Comparison of ENCODE assay signal across 8 cellular contexts in genomic region chr17:7014261-7014994, GRCh38. TPM values are rescaled to one million over a fixed set of nuclear protein-coding genes. Genes with fewer than 3 reads are reported as not detected.
DNase-seq lines count a peak whose midpoint lies in the region; ATAC-seq lines count a peak whose summit lies in the region.

No MANE protein-coding gene starts in this region.

- H3K36me3 ChIP-seq in rectal smooth muscle tissue (ENCODE audit: control insufficient read depth, insufficient read depth, low read length) (peaks cover 9% of the 10 kb centered on the region), aorta (ENCODE audit: control insufficient read depth in 1 of 2, insufficient read depth in 2 of 2, low read length in 1 of 2) (no peaks in the 10 kb centered on the region)

- H3K36me3 Mint-ChIP-seq in T-helper 1 cell treated with Interleukin-12 subunit alpha and Interleukin-12 subunit beta and Interleukin-4 antibody, amounts not matched to agents 30 μg/mL and 1 μg/mL, for 36 hours (ENCODE audit: low read depth), result peaks cover 39% of the 10 kb centered on the region

- H3K27ac ChIP-seq in angular gyrus (ENCODE audit: low read depth, low read length), result peak overlapping the region; percentile 96
- H3K27ac ChIP-seq in right cardiac atrium (ENCODE audit: low read length), result peak overlapping the region; percentile 96
- peak overlapping the region; percentile 96 for H3K27ac ChIP-seq in rectal smooth muscle tissue (ENCODE audit: low read depth, low read length)
- H3K27ac ChIP-seq in aorta (ENCODE audit: low read depth in 1 of 2, low read length in 2 of 2), result peak overlapping the region; percentile 34 to 78

- peak overlapping the region; percentile 99 for H3K4me3 Mint-ChIP-seq in T-helper 1 cell treated with Interleukin-12 subunit alpha and Interleukin-12 subunit beta and Interleukin-4 antibody, amounts not matched to agents 30 μg/mL and 1 μg/mL, for 36 hours

- no peaks in the 10 kb centered on the region for H3K27me3 Mint-ChIP-seq in T-helper 1 cell treated with Interleukin-12 subunit alpha and Interleukin-12 subunit beta and Interleukin-4 antibody, amounts not matched to agents 30 μg/mL and 1 μg/mL, for 36 hours (ENCODE audit: low read depth)

- no peaks in the 10 kb centered on the region for H3K9me3 Mint-ChIP-seq in T-helper 1 cell treated with Interleukin-12 subunit alpha and Interleukin-12 subunit beta and Interleukin-4 antibody, amounts not matched to agents 30 μg/mL and 1 μg/mL, for 36 hours

- under 1% methylated on average over 75 of the region's 75 CpGs for WGBS in right cardiac atrium
- WGBS in aorta, 2 donors, result 1% methylated on average over 45 to 75 of the region's 75 CpGs

- H3K4me3 ChIP-seq in right cardiac atrium (ENCODE audit: low read length) (peak overlapping the region; percentile 82), rectal smooth muscle tissue (ENCODE audit: low read length) (peak overlapping the region; percentile 86), aorta (ENCODE audit: low read length in 2 of 2) (peak overlapping the region; percentile 20 to 23)

- ATAC-seq in GM18498 (IDR thresholded peaks at IDR 0.05; ENCODE audit: unreplicated experiment) (peak; percentile 83), HG02884 (IDR thresholded peaks at IDR 0.05; ENCODE audit: unreplicated experiment) (peak; percentile 70), right cardiac atrium (peak; percentile 91 to 94), aorta (ENCODE audit: low FRiP score) (peak; percentile 94)

- peaks cover 61% of the 10 kb centered on the region for H3K4me1 Mint-ChIP-seq in T-helper 1 cell treated with Interleukin-12 subunit alpha and Interleukin-12 subunit beta and Interleukin-4 antibody, amounts not matched to agents 30 μg/mL and 1 μg/mL, for 36 hours (ENCODE audit: low read depth)

- no peaks in the 10 kb centered on the region for H3K9me3 ChIP-seq in right cardiac atrium (ENCODE audit: control insufficient read depth, low read length)
- H3K9me3 ChIP-seq in aorta (ENCODE audit: control insufficient read depth, low read length), result no peaks in the 10 kb centered on the region

- intact Hi-C loops in right cardiac atrium (cut with DNase I) (no loop called here), aorta (cut with DNase I) (no loop called here)

- peak overlapping the region; percentile 72 for H3K9ac ChIP-seq in rectal smooth muscle tissue (ENCODE audit: low read length)

- H3K4me1 ChIP-seq in right cardiac atrium (ENCODE audit: control insufficient read depth, insufficient read depth, low read length) (peaks cover 6% of the 10 kb centered on the region), rectal smooth muscle tissue (ENCODE audit: control insufficient read depth, insufficient read depth, low read length) (peaks cover 39% of the 10 kb centered on the region), aorta (ENCODE audit: control insufficient read depth in 1 of 2, insufficient read depth in 2 of 2, low read length in 2 of 2) (peaks cover 3 to 4% of the 10 kb centered on the region in 2 donors)

- H3K27me3 ChIP-seq in right cardiac atrium (ENCODE audit: control insufficient read depth, insufficient read depth), result no peaks in the 10 kb centered on the region
- H3K27me3 ChIP-seq in rectal smooth muscle tissue (ENCODE audit: control insufficient read depth, insufficient read depth, low read length), result no peaks in the 10 kb centered on the region
- no peaks in the 10 kb centered on the region for H3K27me3 ChIP-seq in aorta (ENCODE audit: control insufficient read depth in 1 of 2, insufficient read depth in 2 of 2, low read length in 1 of 2)

- DNase-seq in NCI-H146 (lab: John Stamatoyannopoulos, UW) (peak; percentile 95), right cardiac atrium (peak; percentile 99), aorta (peak; percentile 99 to 100)

- peak overlapping the region; percentile 99 for H3K27ac Mint-ChIP-seq in T-helper 1 cell treated with Interleukin-12 subunit alpha and Interleukin-12 subunit beta and Interleukin-4 antibody, amounts not matched to agents 30 μg/mL and 1 μg/mL, for 36 hours

RNA-seq across cellular contexts. Expression of gene RNASEK, which starts 2.0 kb away (rescaled TPM):
- total RNA-seq in right cardiac atrium (100 to 1,000 TPM; 188 to 219 (median 193) TPM), aorta (100 to 1,000 TPM; 157 to 163 TPM)
- polyA plus RNA-seq in right cardiac atrium (357 TPM), aorta (100 to 1,000 TPM; 390 to 401 TPM)

RNA-seq across cellular contexts. Expression of gene BCL6B, which starts 8.4 kb away (rescaled TPM):
- total RNA-seq in right cardiac atrium (10 to 100 TPM in 2 of 4 donors, 1 to 10 TPM in 2; 6.7 to 16.8 (median 10.1) TPM), aorta (10 to 100 TPM; 16.4 to 31.4 TPM)
- polyA plus RNA-seq in right cardiac atrium (6.9 TPM), aorta (1 to 10 TPM in 1 of 2 donors, under 1 TPM in 1; 0.63 to 1.3 TPM)

RNA-seq across cellular contexts. Expression of gene ALOX12, which starts 18.6 kb away (rescaled TPM):
- total RNA-seq in right cardiac atrium (under 1 TPM in 1 of 4 donors, not detected in 3; 0.18 TPM), aorta (not detected)
- polyA plus RNA-seq in right cardiac atrium (0.09 TPM), aorta (not detected)

RNA-seq across cellular contexts. Expression of gene SLC16A13, which starts 21.4 kb away (rescaled TPM):
- total RNA-seq in right cardiac atrium (1 to 10 TPM in 2 of 4 donors, under 1 TPM in 2; 0.91 to 1.1 (median 0.98) TPM), aorta (1 to 10 TPM; 1.3 to 2.5 TPM)
- polyA plus RNA-seq in right cardiac atrium (1.2 TPM), aorta (1 to 10 TPM in 1 of 2 donors, not detected in 1; 1.0 TPM)

RNA-seq across cellular contexts. Expression of gene SLC16A11, which starts 29.5 kb away (rescaled TPM):
- 1 to 10 TPM; 3.3 to 5.3 (median 3.7) TPM for total RNA-seq in right cardiac atrium
- polyA plus RNA-seq in right cardiac atrium, result 11.3 TPM
- total RNA-seq in aorta, result 1 to 10 TPM in 1 of 2 donors, under 1 TPM in 1; 0.26 to 1.3 TPM
- polyA plus RNA-seq in aorta, result not detected

Comparison
In these comparisons a context has a peak if more than half of its experiments do, and no peak if none do; other contexts are left out.
1. Peak in every context shown above with its lines: DNase-seq, ATAC-seq, H3K4me3 ChIP-seq and H3K27ac ChIP-seq.
2. H3K4me3 ChIP-seq: peak in every context shown above with its lines; median percentile 86 in rectal smooth muscle tissue; 82 in right cardiac atrium; 22 in aorta.